Comparison of ENCODE assay signal across 13 cellular contexts in the genomic region with DNA sequence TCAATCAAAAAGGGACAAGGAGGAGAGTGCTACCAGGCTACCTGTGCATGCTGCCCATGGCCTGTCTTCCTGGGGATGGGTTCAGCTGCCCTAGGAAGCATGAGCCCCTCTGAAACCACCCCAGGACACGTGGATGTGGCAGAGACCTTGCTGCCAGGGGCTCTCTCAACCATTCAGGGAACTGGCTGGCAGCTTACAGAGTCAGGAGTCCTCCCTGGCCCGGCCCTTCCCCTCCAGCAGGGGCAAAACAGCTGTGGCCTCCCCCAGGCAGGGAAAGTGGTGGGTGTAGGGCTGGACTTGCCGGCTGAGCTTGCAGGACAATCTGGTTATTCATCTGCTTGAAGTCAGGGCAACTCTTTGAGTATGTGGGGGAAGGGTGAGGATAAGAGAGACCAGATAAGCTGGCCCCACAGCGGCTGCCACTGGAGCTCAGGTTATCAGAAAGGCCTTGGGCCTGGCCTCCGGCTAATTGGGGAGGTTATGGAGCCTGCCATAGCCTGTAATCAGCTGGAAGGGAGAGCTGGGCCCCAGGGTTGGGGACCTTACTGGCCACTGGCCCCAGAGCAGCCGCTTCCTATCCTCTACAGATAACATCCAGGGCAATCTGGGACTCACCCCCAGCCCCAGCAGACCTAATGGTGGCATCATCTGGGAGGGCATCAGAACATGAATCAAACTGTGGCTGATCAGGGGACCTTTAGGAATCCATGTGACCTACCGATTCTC. TPM values are rescaled to one million over a fixed set of nuclear protein-coding genes. Genes with fewer than 3 reads are reported as not detected.
DNase-seq lines count a peak whose midpoint lies in the region; TF ChIP-seq lines count a peak whose summit lies in the region.
"Had no signal": no experiment of that assay in that cellular context is flagged by ENCODE, and none has a peak within 500 bp of the region (broad histone marks: within the 10 kb centered on the region; RNA-seq: fewer than 3 reads in every experiment).

No MANE protein-coding gene starts in this region.

- peak overlapping the region in 1 of 7 donors; percentile 20 for H3K4me3 Mint-ChIP-seq in CD8-positive, alpha-beta memory T cell
- H3K4me3 Mint-ChIP-seq: activated B cell treated with CpG ODN at 0.5 μM for 24 hours; CD8-positive, alpha-beta T cell had no signal

- H3F3A ChIP-seq in DOHH2 (ENCODE audit: control insufficient read depth, insufficient read depth): no peaks in the 10 kb centered on the region

- H3K4me1 Mint-ChIP-seq in CD8-positive, alpha-beta memory T cell: peaks cover 11 to 26% (median 15%) of the 10 kb centered on the region in 3 donors

- no peaks in the 10 kb centered on the region for H3K9me3 ChIP-seq in DOHH2 (ENCODE audit: control insufficient read depth, insufficient read depth, low read length)
- no peaks in the 10 kb centered on the region for H3K9me3 ChIP-seq in CD8-positive, alpha-beta memory T cell (ENCODE audit: low read length)
- H3K9me3 ChIP-seq: Peyer's patch had no signal

- peaks cover 24 to 31% of the 10 kb centered on the region in 2 donors for H3K27me3 Mint-ChIP-seq in CD8-positive, alpha-beta memory T cell

- H3K27ac Mint-ChIP-seq in CD8-positive, alpha-beta memory T cell: peak overlapping the region in 1 of 8 donors; percentile 52
- H3K27ac Mint-ChIP-seq: activated B cell treated with CpG ODN at 0.5 μM for 24 hours; CD8-positive, alpha-beta T cell had no signal

- POLR2A ChIA-PET in CD8-positive, alpha-beta memory T cell (lab: Charles Lee): no interaction called here

- H3K4me3 ChIP-seq in DOHH2 (ENCODE audit: low read length): no peak overlapping the region
- no peak overlapping the region for H3K4me3 ChIP-seq in CD8-positive, alpha-beta memory T cell (ENCODE audit: low read length)
- H3K4me3 ChIP-seq: Peyer's patch had no signal

- no peaks in the 10 kb centered on the region for H4K20me1 ChIP-seq in DOHH2 (ENCODE audit: control insufficient read depth, insufficient read depth, low read depth, low read length)

- peaks cover 0 to 2% (median 0%) of the 10 kb centered on the region in 5 donors for H3K9me3 Mint-ChIP-seq in CD8-positive, alpha-beta memory T cell
- H3K9me3 Mint-ChIP-seq: activated B cell treated with CpG ODN at 0.5 μM for 24 hours; CD8-positive, alpha-beta T cell had no signal

- CTCF ChIA-PET in CD8-positive, alpha-beta memory T cell (lab: Charles Lee): interaction anchor here (1.1 to 2.8 kb wide), 3 partner anchors 19 to 673 kb away, joined by 3 to 9 read pairs (median 4); no protein-coding TSS in a partner anchor

- peaks cover 4 to 6% (median 6%) of the 10 kb centered on the region in 3 donors for H3K36me3 Mint-ChIP-seq in CD8-positive, alpha-beta memory T cell

- H3K36me3 ChIP-seq in DOHH2 (ENCODE audit: control insufficient read depth, low read length): no peaks in the 10 kb centered on the region
- H3K36me3 ChIP-seq in CD8-positive, alpha-beta memory T cell (ENCODE audit: insufficient read depth, low read length): no peaks in the 10 kb centered on the region
- H3K36me3 ChIP-seq: Peyer's patch had no signal

- DNase-seq in NCI-H82 treated with DMSO at 0.1 percent for 48 hours (lab: John Stamatoyannopoulos, UW; ENCODE audit: unreplicated experiment) (peak; percentile 82), epidermal melanocyte (ENCODE audit: insufficient read length, low spot score) (peak; percentile 88), pons (ENCODE audit: low spot score) (peak; percentile 17), GM19240 (ENCODE audit: insufficient read length, low spot score) (no peak), NCI-H2227 treated with DMSO at 0.1 percent for 48 hours (lab: John Stamatoyannopoulos, UW) (no peak), OCI-M2 (lab: John Stamatoyannopoulos, UW; ENCODE audit: unreplicated experiment) (no peak)
- no peak for DNase-seq in CD8-positive, alpha-beta memory T cell
- DNase-seq: activated B cell treated with CpG ODN at 0.5 μM for 24 hours; CD8-positive, alpha-beta T cell; NCI-H2081 treated with DMSO at 0.1 percent for 48 hours; Peyer's patch had no signal

- no peaks in the 10 kb centered on the region for H3K79me2 ChIP-seq in DOHH2 (ENCODE audit: control insufficient read depth, low read length)

- H3K9me2 ChIP-seq in DOHH2 (replicated peaks; ENCODE audit: control insufficient read depth, low read length): no peaks in the 10 kb centered on the region

- H3K27ac ChIP-seq in DOHH2 (ENCODE audit: low read depth, low read length): no peak overlapping the region
- no peak overlapping the region for H3K27ac ChIP-seq in CD8-positive, alpha-beta memory T cell (ENCODE audit: low read depth, low read length)

- no peaks in the 10 kb centered on the region for H3K4me1 ChIP-seq in DOHH2 (ENCODE audit: control insufficient read depth, low read length)
- peaks cover 8% of the 10 kb centered on the region for H3K4me1 ChIP-seq in CD8-positive, alpha-beta memory T cell (ENCODE audit: insufficient read depth, low read length)

- TF ChIP-seq CTCF in DOHH2 (IDR thresholded peaks at IDR 0.05; ENCODE audit: low read depth, low read length, poor library complexity, severe bottlenecking): peak; percentile 29

- H3K4me2 ChIP-seq in DOHH2 (ENCODE audit: low read length): no peak overlapping the region

- peaks cover 7% of the 10 kb centered on the region; the same call in 1 of the 2 replicates for H3K27me3 ChIP-seq in DOHH2 (ENCODE audit: control insufficient read depth, low read length)
- H3K27me3 ChIP-seq in CD8-positive, alpha-beta memory T cell (ENCODE audit: insufficient read depth, low read length, poor library complexity, severe bottlenecking): peaks cover 10% of the 10 kb centered on the region

RNA-seq across cellular contexts. Expression of a gene that starts 5.6 kb away (rescaled TPM):
- under 1 TPM; 0.11 to 0.13 TPM for total RNA-seq in CD8-positive, alpha-beta memory T cell
- polyA plus RNA-seq in CD8-positive, alpha-beta memory T cell: not detected
- total RNA-seq: activated B cell treated with CpG ODN at 0.5 μM for 24 hours; CD8-positive, alpha-beta T cell; H7 had no signal

RNA-seq across cellular contexts. Expression of a gene that starts 58.2 kb away (rescaled TPM):
- total RNA-seq in CD8-positive, alpha-beta memory T cell: not detected
- polyA plus RNA-seq in CD8-positive, alpha-beta memory T cell: not detected
- total RNA-seq: activated B cell treated with CpG ODN at 0.5 μM for 24 hours; CD8-positive, alpha-beta T cell; H7; Peyer's patch had no signal

Comparison
In these comparisons a context has a peak if more than half of its experiments do, and no peak if none do; other contexts are left out.
1. DNase-seq: peak in NCI-H82 treated with DMSO at 0.1 percent for 48 hours (single experiment), epidermal melanocyte (single experiment) and pons (single experiment); none in GM19240 (single experiment), NCI-H2227 treated with DMSO at 0.1 percent for 48 hours (single experiment), OCI-M2 (single experiment) and CD8-positive, alpha-beta memory T cell (0 of 5).